In the genomic region with DNA sequence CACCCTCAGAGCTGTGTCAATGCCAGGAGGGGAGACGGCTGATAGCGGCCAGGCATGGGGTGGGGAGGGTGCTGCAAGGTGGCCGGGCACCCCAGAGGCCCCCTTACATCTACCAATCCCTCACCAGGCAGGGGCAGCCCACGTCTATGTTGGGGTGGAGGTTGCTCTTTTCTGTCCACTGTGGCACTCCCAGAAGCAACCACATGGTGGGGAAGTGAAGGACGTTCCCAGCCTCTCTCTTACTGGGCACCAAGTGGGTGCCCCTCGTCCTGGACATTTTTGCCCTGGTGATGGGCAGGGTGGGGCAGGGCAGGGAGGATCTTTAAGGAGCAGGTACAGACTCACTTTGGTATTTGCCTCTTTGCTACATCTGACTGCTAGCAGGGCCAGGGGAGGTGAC, we compare ENCODE assay signal across 12 cellular contexts. TPM values are rescaled to one million over a fixed set of nuclear protein-coding genes. Genes with fewer than 3 reads are reported as not detected.
DNase-seq lines count a peak whose midpoint lies in the region; TF ChIP-seq lines count a peak whose summit lies in the region.
"Had no signal": no experiment of that assay in that cellular context is flagged by ENCODE, and none has a peak within 500 bp of the region (broad histone marks: within the 10 kb centered on the region; RNA-seq: fewer than 3 reads in every experiment).

No MANE protein-coding gene starts in this region.

- H3K79me1 ChIP-seq in H9 (ENCODE audit: insufficient read depth, low read depth, low read length, poor library complexity, severe bottlenecking), result peaks cover 19% of the 10 kb centered on the region

- peaks cover 39 to 48% of the 10 kb centered on the region in 2 experiments for H3K4me1 Mint-ChIP-seq in H9
- H3K4me1 Mint-ChIP-seq in neural crest cell, result peaks cover 31% of the 10 kb centered on the region

- H3K18ac ChIP-seq in H9 (ENCODE audit: insufficient read length, low read depth, low read length), result no peak overlapping the region

- H3K36me3 Mint-ChIP-seq in H9 (ENCODE audit: insufficient read depth in 1 of 3, low read depth in 3 of 3) (peaks cover 34 to 38% (median 36%) of the 10 kb centered on the region in 3 experiments), neural crest cell (ENCODE audit: low read depth) (peaks cover 23% of the 10 kb centered on the region)

- DNase-seq in AG09319 (ENCODE audit: extremely low read depth, low read depth) (no peak), H9 (no peak), dermis blood vessel endothelial cell (peak; percentile 11), neural crest cell (ENCODE audit: low read depth, low spot score) (no peak), SKM-1 treated with dmso at 0.1 percent for 144 hours (lab: John Stamatoyannopoulos, UW; ENCODE audit: unreplicated experiment) (no peak), NCI-H2029 (lab: John Stamatoyannopoulos, UW) (no peak), NCI-H1092 (lab: John Stamatoyannopoulos, UW) (no peak), NCI-H226 (no peak)
- DNase-seq: EL, erythroblast, tibial artery had no signal

- H2BK12ac ChIP-seq in H9 (ENCODE audit: insufficient read length, low read depth, low read length), result no peak overlapping the region

- H3K56ac ChIP-seq in H9 (ENCODE audit: insufficient read length, low read depth, low read length), result no peak overlapping the region

- no peaks in the 10 kb centered on the region for H4K20me1 ChIP-seq in H9 (ENCODE audit: control insufficient read depth, insufficient read depth, insufficient read length)

- no peak overlapping the region for H2BK5ac ChIP-seq in H9 (ENCODE audit: insufficient read length, low read length)

- H4K5ac ChIP-seq in H9 (ENCODE audit: insufficient read length, low read depth, low read length), result no peak overlapping the region

- peaks cover 10% of the 10 kb centered on the region for H3K9me3 ChIP-seq in H9 (ENCODE audit: control insufficient read depth, low read depth, low read length)
- H3K9me3 ChIP-seq: tibial artery had no signal

- H3K27ac ChIP-seq in H9 (ENCODE audit: insufficient read length, low read depth, low read length), result no peak overlapping the region
- H3K27ac ChIP-seq: tibial artery, VCaP had no signal

- no peak overlapping the region for H4K8ac ChIP-seq in H9 (replicated peaks; ENCODE audit: insufficient read length, low read depth, low read length)

- H3T11ph ChIP-seq in H9 (ENCODE audit: low read length), result no peak overlapping the region

- H4K91ac ChIP-seq in H9 (ENCODE audit: insufficient read length, low read depth, low read length), result no peak overlapping the region

- no peaks in the 10 kb centered on the region for H3K23me2 ChIP-seq in H9 (ENCODE audit: insufficient read length, low read depth, low read length, poor library complexity, severe bottlenecking)

- WGBS in H9 (ENCODE audit: extremely low coverage, insufficient read length, low lambda C conversion rate), result no CpG with 5 or more reads among the region's 6 CpGs

- peak; percentile 1 for TF ChIP-seq CTCF in AG09319 (IDR thresholded peaks at IDR 0.05; ENCODE audit: low read depth, low read length)
- TF ChIP-seq CTCF in H9 (conservative IDR thresholded peaks at IDR 0.05), result peak; percentile 31; the same call in 2 of the 3 replicates
- peak; percentile 40 for TF ChIP-seq CTCF in neural crest cell (conservative IDR thresholded peaks at IDR 0.05)

- H3K4me2 ChIP-seq in H9 (ENCODE audit: insufficient read depth, insufficient read length, low read length), result no peak overlapping the region

- no peak overlapping the region for H3K4ac ChIP-seq in H9 (ENCODE audit: low read depth, low read length)

- H3K27me3 Mint-ChIP-seq in H9 (ENCODE audit: low read depth) (peaks cover 2% of the 10 kb centered on the region; the same call in 1 of the 2 replicates), neural crest cell (ENCODE audit: low read depth) (no peaks in the 10 kb centered on the region)

- no peaks in the 10 kb centered on the region; the same call in 1 of the 2 replicates for H3K79me2 ChIP-seq in H9 (ENCODE audit: insufficient read depth, low read length)

- H3K14ac ChIP-seq in H9 (ENCODE audit: insufficient read depth, low read length), result no peak overlapping the region

- no peak overlapping the region for H2BK15ac ChIP-seq in H9 (ENCODE audit: low read depth, low read length)

- no peak overlapping the region for H2BK120ac ChIP-seq in H9 (ENCODE audit: low read depth, low read length, poor library complexity, severe bottlenecking)

- H3K9me3 Mint-ChIP-seq in H9 (peaks cover 13 to 18% of the 10 kb centered on the region in 2 experiments; a peak in 4 of 5 replicates), neural crest cell (no peaks in the 10 kb centered on the region)

- H2BK20ac ChIP-seq in H9 (ENCODE audit: low read depth, low read length, poor library complexity, severe bottlenecking), result no peak overlapping the region

- H3K9ac ChIP-seq in H9 (ENCODE audit: extremely low read depth, insufficient read length, low read length), result no peak overlapping the region

- H3K23ac ChIP-seq in H9 (ENCODE audit: insufficient read length, low read depth, low read length), result no peak overlapping the region

- no peak overlapping the region for H3K4me3 Mint-ChIP-seq in H9
- H3K4me3 Mint-ChIP-seq in neural crest cell, result no peak overlapping the region

- H2AFZ ChIP-seq in H9 (ENCODE audit: low read length), result no peak overlapping the region

- H3K27me3 ChIP-seq in H9 (ENCODE audit: insufficient read depth, low read length), result no peaks in the 10 kb centered on the region
- H3K27me3 ChIP-seq: tibial artery had no signal

- no peak overlapping the region for H2AK5ac ChIP-seq in H9 (ENCODE audit: insufficient read length, low read length)

- H3K4me1 ChIP-seq in H9 (ENCODE audit: insufficient read depth, low read length), result peaks cover 5% of the 10 kb centered on the region; the same call in 1 of the 2 replicates

- 0 out of 7 replicates have a peak overlapping the region, but pooled peaks of 1 of the 3 experiments have one; percentile 39 for H3K27ac Mint-ChIP-seq in H9
- no peak overlapping the region for H3K27ac Mint-ChIP-seq in neural crest cell (ENCODE audit: unreplicated experiment)

RNA-seq across cellular contexts. Expression of a gene that starts 47.5 kb away (rescaled TPM):
- total RNA-seq in H9 (2021) (113 and 121 TPM in 2 replicates), dermis blood vessel endothelial cell (3.1 and 7.5 TPM in 2 replicates), neural crest cell (44.6 and 49.2 TPM in 2 replicates)
